In genomic region chr15:92168284-92168683, GRCh38 we compare ENCODE assay signal across 15 cellular contexts.
DNase-seq lines count a peak whose midpoint lies in the region; ATAC-seq and TF ChIP-seq lines count a peak whose summit lies in the region.
"Had no signal": no experiment of that assay in that cellular context is flagged by ENCODE, and none has a peak within 500 bp of the region (broad histone marks: within the 10 kb centered on the region; RNA-seq: fewer than 3 reads in every experiment).

No MANE protein-coding gene starts in this region.

- H3K4me3 ChIP-seq in right lobe of liver (no peak overlapping the region), PC-9 (no peak overlapping the region)

- no peak overlapping the region for H2AFZ ChIP-seq in PC-9

- H3K79me2 ChIP-seq in PC-9 (ENCODE audit: low read depth) = no peaks in the 10 kb centered on the region

- H3K27me3 ChIP-seq in right lobe of liver = no peaks in the 10 kb centered on the region
- no peaks in the 10 kb centered on the region for H3K27me3 ChIP-seq in PC-9 (ENCODE audit: insufficient read depth, low read depth)

- intact Hi-C loops in right lobe of liver (cut with DNase I) = no loop called here
- intact Hi-C loops in PC-9 (cut with micrococcal nuclease; ENCODE audit: unreplicated experiment) = no loop called here

- BruUV-seq in PC-9 (replicated peaks; lab: Mats Ljungman, UMichigan) = no TSS peak

- H3K4me2 ChIP-seq in PC-9 = no peak overlapping the region

- TF ChIP-seq CTCF in right lobe of liver (IDR thresholded peaks at IDR 0.05) (no peak), PC-9 (conservative IDR thresholded peaks at IDR 0.05) (no peak)

- peak; percentile 6 for DNase-seq in NAMALWA (ENCODE audit: low spot score)
- DNase-seq in left lobe of liver (ENCODE audit: low spot score) = no peak
- DNase-seq in right lobe of liver = no peak
- no peak for DNase-seq in PC-9
- DNase-seq in SW 1271 (lab: John Stamatoyannopoulos, UW) = no peak
- DNase-seq: C1 segment of cervical spinal cord; Calu3; CD4-positive, alpha-beta memory T cell; COR-L47; DMS53; DMS79 treated with DMSO at 0.1 percent for 48 hours; GF-D8; H7; HCEC 1CT had no signal

- ATAC-seq in left lobe of liver = peak; percentile 45
- ATAC-seq in right lobe of liver = peak; percentile 12 to 62 (median 32)
- ATAC-seq in HG03342 (IDR thresholded peaks at IDR 0.05; ENCODE audit: unreplicated experiment) = no peak

- H3K36me3 ChIP-seq in right lobe of liver (no peaks in the 10 kb centered on the region), PC-9 (ENCODE audit: low read depth) (0 out of 2 replicates have a peak, but pooled peaks cover 5% of the 10 kb centered on the region)

- H4K20me1 ChIP-seq in PC-9 (ENCODE audit: insufficient read depth) = no peaks in the 10 kb centered on the region

- CTCF ChIA-PET in PC-9 (lab: Charles Lee) = no interaction called here

- WGBS in right lobe of liver (ENCODE audit: insufficient coverage, low coverage, low lambda C conversion rate, missing lambda C conversion rate) = no CpG with 5 or more reads among the region's 5 CpGs

- no peaks in the 10 kb centered on the region for H3F3A ChIP-seq in PC-9 (ENCODE audit: insufficient read depth, low read depth)

- H3K9me2 ChIP-seq in PC-9 (ENCODE audit: insufficient read depth) = no peaks in the 10 kb centered on the region

- no peak for TF ChIP-seq POLR2A in right lobe of liver (IDR thresholded peaks at IDR 0.05)

- H3K4me1 ChIP-seq in right lobe of liver (peaks cover 0 to 51% (median 12%) of the 10 kb centered on the region in 4 donors), PC-9 (replicated peaks; ENCODE audit: insufficient read depth) (no peaks in the 10 kb centered on the region)

- POLR2A ChIA-PET in PC-9 (lab: Charles Lee; ENCODE audit: unreplicated experiment) = interaction anchor here (0.5 kb wide), 1 partner anchor 287 kb away, joined by 4 read pairs; no protein-coding TSS in a partner anchor

- peak overlapping the region in 1 of 3 donors; percentile 48 for H3K27ac ChIP-seq in right lobe of liver
- H3K27ac ChIP-seq in PC-9 = no peak overlapping the region

- H3K9me3 ChIP-seq in right lobe of liver = no peaks in the 10 kb centered on the region
- no peaks in the 10 kb centered on the region for H3K9me3 ChIP-seq in PC-9 (ENCODE audit: insufficient read depth, low read depth)
